ENCODE assay signal across 2 cellular contexts in the genomic region with DNA sequence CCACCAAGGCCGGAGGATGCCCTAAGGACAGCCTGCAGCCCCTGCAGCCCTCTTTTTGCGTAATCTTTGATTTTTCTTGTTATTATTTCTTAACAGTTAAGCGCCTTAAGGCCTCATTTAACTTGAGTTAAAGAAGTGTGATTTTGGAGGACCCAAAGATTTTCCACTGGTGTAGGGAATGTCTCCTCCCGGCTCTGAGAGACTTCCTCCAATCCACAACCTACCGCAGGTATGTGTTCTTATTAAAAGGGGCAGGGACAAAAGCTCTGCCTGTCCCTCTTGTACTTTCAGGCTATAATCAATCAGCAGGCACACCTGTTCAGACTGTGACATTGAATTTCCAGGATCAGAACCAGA.
TF ChIP-seq lines count a peak whose summit lies in the region.

No MANE protein-coding gene starts in this region.

TF ChIP-seq in A549, 52 proteins besides CTCF, POLR2A, EP300 and RAD21 (continued from another document):
- TF ChIP-seq CBX2 (IDR thresholded peaks at IDR 0.05; ENCODE audit: borderline replicate concordance, low read depth): no peak
- no peak for TF ChIP-seq FOSL2 (IDR thresholded peaks at IDR 0.05)
- no peak for TF ChIP-seq FOSL2 (CRISPR knock-in tag; IDR thresholded peaks at IDR 0.05)
- no peak for TF ChIP-seq HEYL (CRISPR knock-in tag; IDR thresholded peaks at IDR 0.05)
- TF ChIP-seq, protein P1, sequence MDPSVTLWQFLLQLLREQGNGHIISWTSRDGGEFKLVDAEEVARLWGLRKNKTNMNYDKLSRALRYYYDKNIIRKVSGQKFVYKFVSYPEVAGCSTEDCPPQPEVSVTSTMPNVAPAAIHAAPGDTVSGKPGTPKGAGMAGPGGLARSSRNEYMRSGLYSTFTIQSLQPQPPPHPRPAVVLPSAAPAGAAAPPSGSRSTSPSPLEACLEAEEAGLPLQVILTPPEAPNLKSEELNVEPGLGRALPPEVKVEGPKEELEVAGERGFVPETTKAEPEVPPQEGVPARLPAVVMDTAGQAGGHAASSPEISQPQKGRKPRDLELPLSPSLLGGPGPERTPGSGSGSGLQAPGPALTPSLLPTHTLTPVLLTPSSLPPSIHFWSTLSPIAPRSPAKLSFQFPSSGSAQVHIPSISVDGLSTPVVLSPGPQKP (IDR thresholded peaks at IDR 0.05; ENCODE audit: low read depth, low read length): no peak
- TF ChIP-seq HOXB13 (CRISPR knock-in tag; IDR thresholded peaks at IDR 0.05; ENCODE audit: low read depth): no peak
- no peak for TF ChIP-seq CBX8 (IDR thresholded peaks at IDR 0.05)
- TF ChIP-seq EHF (CRISPR knock-in tag; IDR thresholded peaks at IDR 0.05): no peak
- no peak for TF ChIP-seq NPAS2 (CRISPR knock-in tag; IDR thresholded peaks at IDR 0.05; ENCODE audit: borderline replicate concordance)
- TF ChIP-seq MYC (IDR thresholded peaks at IDR 0.05; ENCODE audit: borderline replicate concordance, low read length): no peak
- no peak for TF ChIP-seq POLR2AphosphoS2 (conservative IDR thresholded peaks at IDR 0.05; ENCODE audit: low read length)
- no peak for TF ChIP-seq SREBF2 (IDR thresholded peaks at IDR 0.05)
- no peak for TF ChIP-seq GATA3 (IDR thresholded peaks at IDR 0.05; ENCODE audit: borderline replicate concordance)
- no peak for TF ChIP-seq TFCP2L1 (CRISPR knock-in tag; IDR thresholded peaks at IDR 0.05)
- no peak for TF ChIP-seq ZSCAN20 (CRISPR knock-in tag; IDR thresholded peaks at IDR 0.05)

TF ChIP-seq in GM12878, 131 proteins besides CTCF, POLR2A, EP300 and RAD21 (continued from another document):
- TF ChIP-seq STAT1 (conservative IDR thresholded peaks at IDR 0.05): no peak
- TF ChIP-seq, protein P2, sequence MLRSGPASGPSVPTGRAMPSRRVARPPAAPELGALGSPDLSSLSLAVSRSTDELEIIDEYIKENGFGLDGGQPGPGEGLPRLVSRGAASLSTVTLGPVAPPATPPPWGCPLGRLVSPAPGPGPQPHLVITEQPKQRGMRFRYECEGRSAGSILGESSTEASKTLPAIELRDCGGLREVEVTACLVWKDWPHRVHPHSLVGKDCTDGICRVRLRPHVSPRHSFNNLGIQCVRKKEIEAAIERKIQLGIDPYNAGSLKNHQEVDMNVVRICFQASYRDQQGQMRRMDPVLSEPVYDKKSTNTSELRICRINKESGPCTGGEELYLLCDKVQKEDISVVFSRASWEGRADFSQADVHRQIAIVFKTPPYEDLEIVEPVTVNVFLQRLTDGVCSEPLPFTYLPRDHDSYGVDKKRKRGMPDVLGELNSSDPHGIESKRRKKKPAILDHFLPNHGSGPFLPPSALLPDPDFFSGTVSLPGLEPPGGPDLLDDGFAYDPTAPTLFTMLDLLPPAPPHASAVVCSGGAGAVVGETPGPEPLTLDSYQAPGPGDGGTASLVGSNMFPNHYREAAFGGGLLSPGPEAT (IDR thresholded peaks at IDR 0.05; ENCODE audit: low read depth): peak; percentile 3; the same call in 1 of the 2 replicates
- TF ChIP-seq, protein P3, sequence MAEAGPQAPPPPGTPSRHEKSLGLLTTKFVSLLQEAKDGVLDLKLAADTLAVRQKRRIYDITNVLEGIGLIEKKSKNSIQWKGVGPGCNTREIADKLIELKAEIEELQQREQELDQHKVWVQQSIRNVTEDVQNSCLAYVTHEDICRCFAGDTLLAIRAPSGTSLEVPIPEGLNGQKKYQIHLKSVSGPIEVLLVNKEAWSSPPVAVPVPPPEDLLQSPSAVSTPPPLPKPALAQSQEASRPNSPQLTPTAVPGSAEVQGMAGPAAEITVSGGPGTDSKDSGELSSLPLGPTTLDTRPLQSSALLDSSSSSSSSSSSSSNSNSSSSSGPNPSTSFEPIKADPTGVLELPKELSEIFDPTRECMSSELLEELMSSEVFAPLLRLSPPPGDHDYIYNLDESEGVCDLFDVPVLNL (IDR thresholded peaks at IDR 0.05; ENCODE audit: low read depth, low read length): no peak
